ENCODE assay signal across 9 cellular contexts in the genomic region with DNA sequence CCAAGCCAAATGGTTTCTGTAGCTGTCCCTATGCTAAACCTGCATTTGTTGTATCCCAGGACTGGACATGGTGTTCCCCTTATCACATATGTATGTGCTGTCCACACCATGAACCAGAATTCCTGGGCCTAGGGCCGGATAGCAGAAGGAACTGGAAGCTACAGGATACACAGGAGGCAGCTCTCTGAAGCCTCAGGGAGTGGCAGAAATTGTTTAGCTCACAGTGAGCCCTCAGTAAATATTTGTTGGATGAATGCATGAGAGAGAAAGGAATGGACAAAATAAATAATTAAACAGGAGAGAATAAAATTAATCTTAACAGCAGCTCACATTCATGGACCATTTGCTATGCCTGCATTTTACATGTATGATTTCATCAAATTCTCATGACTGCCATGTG. TPM values are rescaled to one million over a fixed set of nuclear protein-coding genes. Genes with fewer than 3 reads are reported as not detected.
DNase-seq lines count a peak whose midpoint lies in the region; ATAC-seq and TF ChIP-seq lines count a peak whose summit lies in the region.
"Had no signal": no experiment of that assay in that cellular context is flagged by ENCODE, and none has a peak within 500 bp of the region (broad histone marks: within the 10 kb centered on the region; RNA-seq: fewer than 3 reads in every experiment).

No MANE protein-coding gene starts in this region.

- DNase-seq in DMS79 treated with DMSO at 0.1 percent for 48 hours (lab: John Stamatoyannopoulos, UW) (peak; percentile 57), DMS79 (lab: John Stamatoyannopoulos, UW) (no peak), OCI-LY7 (ENCODE audit: low spot score) (no peak), colonic mucosa (no peak), renal cortical epithelial cell (ENCODE audit: low read depth) (peak; percentile 68), NCI-H2029 treated with DMSO at 0.1 percent for 48 hours (lab: John Stamatoyannopoulos, UW) (no peak), GM20000 (ENCODE audit: low spot score) (no peak)

- peak overlapping the region in 1 of 2 donors; percentile 82 for H3K9ac ChIP-seq in colonic mucosa (ENCODE audit: low read depth in 2 of 2, low read length in 2 of 2)

- TF ChIP-seq CTCF in OCI-LY7 (conservative IDR thresholded peaks at IDR 0.05; ENCODE audit: low read length) (no peak), colonic mucosa (IDR thresholded peaks at IDR 0.05) (no peak), GM20000 (IDR thresholded peaks at IDR 0.05; ENCODE audit: extremely low read depth, missing control alignments) (no peak)

- H2AFZ ChIP-seq in OCI-LY7 (ENCODE audit: low read length): no peak overlapping the region

- no peaks in the 10 kb centered on the region for H3K27me3 ChIP-seq in colonic mucosa

- POLR2A ChIA-PET in OCI-LY7 (lab: Charles Lee): interaction anchor here (1.2 kb wide), 1 partner anchor 227 kb away, joined by 4 read pairs; no protein-coding TSS in a partner anchor

- H3K36me3 ChIP-seq in OCI-LY7 (ENCODE audit: insufficient read depth, low read length): peaks cover 28% of the 10 kb centered on the region
- no peaks in the 10 kb centered on the region for H3K36me3 ChIP-seq in colonic mucosa

- H3K9me3 ChIP-seq in OCI-LY7 (ENCODE audit: low read length): no peaks in the 10 kb centered on the region
- H3K9me3 ChIP-seq in colonic mucosa: no peaks in the 10 kb centered on the region

- peak overlapping the region; percentile 95 for H3K4me2 ChIP-seq in OCI-LY7 (ENCODE audit: low read length)

- intact Hi-C loops in OCI-LY7 (cut with micrococcal nuclease; ENCODE audit: unreplicated experiment): loop anchor here (5.0 kb wide), 2 partner anchors 65 to 220 kb away; no protein-coding TSS in a partner anchor
- intact Hi-C loops in colonic mucosa (cut with DNase I): no loop called here

- ATAC-seq in GM21529 (IDR thresholded peaks at IDR 0.05; ENCODE audit: unreplicated experiment): no peak
- ATAC-seq: Panc1 had no signal

- H3K27ac ChIP-seq in OCI-LY7 (ENCODE audit: low read depth, low read length, poor library complexity, severe bottlenecking) (no peak overlapping the region), colonic mucosa (peak overlapping the region; percentile 76)

- H3K4me3 ChIP-seq in OCI-LY7 (ENCODE audit: low read depth, low read length, poor library complexity, severe bottlenecking) (no peak overlapping the region), colonic mucosa (no peak overlapping the region)

- H3K4me1 ChIP-seq in OCI-LY7 (ENCODE audit: insufficient read depth, low read length, poor library complexity, severe bottlenecking) (peaks cover 22% of the 10 kb centered on the region), colonic mucosa (peaks cover 9% of the 10 kb centered on the region)

- no peaks in the 10 kb centered on the region for H3K9me2 ChIP-seq in OCI-LY7 (ENCODE audit: insufficient read depth, low read length)

- BruUV-seq in OCI-LY7 (replicated peaks; lab: Mats Ljungman, UMichigan): no TSS peak

- H4K20me1 ChIP-seq in OCI-LY7 (ENCODE audit: insufficient read depth, low read length): no peaks in the 10 kb centered on the region

- H3K79me2 ChIP-seq in OCI-LY7 (ENCODE audit: insufficient read depth, low read depth, low read length): no peaks in the 10 kb centered on the region

- CTCF ChIA-PET in OCI-LY7 (lab: Charles Lee; ENCODE audit: unreplicated experiment): no interaction called here

RNA-seq across cellular contexts. Expression of a gene that starts 2.1 kb away (rescaled TPM):
- 6.7 and 11.7 TPM in 2 replicates for total RNA-seq in OCI-LY7 (2014; rRNA removed; shearing (Covaris generic))
- 25.3 and 26.8 TPM in 2 replicates for total RNA-seq in OCI-LY7 (2022)
- total RNA-seq in colonic mucosa: 10 to 100 TPM; 41.3 to 45.2 TPM
- 60.4 and 95.8 TPM in 2 replicates for total RNA-seq in renal cortical epithelial cell

RNA-seq across cellular contexts. Expression of a gene that starts 4.1 kb away (rescaled TPM):
- total RNA-seq in OCI-LY7 (2014; rRNA removed; shearing (Covaris generic)): 5.1 and 5.3 TPM in 2 replicates
- 9.6 and 10.1 TPM in 2 replicates for total RNA-seq in OCI-LY7 (2022)
- total RNA-seq in colonic mucosa: 10 to 100 TPM; 13.6 to 18.4 TPM
- 3.6 and 9.9 TPM in 2 replicates for total RNA-seq in renal cortical epithelial cell

Comparison
In these comparisons a context has a peak if more than half of its experiments do, and no peak if none do; other contexts are left out.
1. DNase-seq: peak in DMS79 treated with DMSO at 0.1 percent for 48 hours (single experiment) and renal cortical epithelial cell (single experiment); none in DMS79 (single experiment), OCI-LY7 (single experiment), colonic mucosa (single experiment), NCI-H2029 treated with DMSO at 0.1 percent for 48 hours (single experiment) and GM20000 (single experiment).